Comparison of ENCODE assay signal across 19 cellular contexts in genomic region chr17:80691784-80692183, GRCh38.
"Had no signal": no experiment of that assay in that cellular context is flagged by ENCODE, and none has a peak within 500 bp of the region (broad histone marks: within the 10 kb centered on the region; RNA-seq: fewer than 3 reads in every experiment).

No MANE protein-coding gene starts in this region.

- DNase-seq: activated B cell treated with CpG ODN at 0.5 μM for 24 hours; activated CD4-positive, alpha-beta memory T cell treated with anti-CD3 and anti-CD28 coated beads for 36 hours; activated CD4-positive, alpha-beta T cell treated with anti-CD3 and anti-CD28 coated beads for 4 hours; activated effector memory CD4-positive, alpha-beta T cell treated with anti-CD3 and anti-CD28 coated beads, Interleukin-2, amount 50 U/mL, for 16 hours; activated naive CD4-positive, alpha-beta T cell treated with anti-CD3 and anti-CD28 coated beads, Interleukin-2, amount 10 ng/mL, durations not matched to agents 7 days and 5 days; activated naive CD8-positive, alpha-beta T cell treated with anti-CD3 and anti-CD28 coated beads, Interleukin-2, amount 50 U/mL, for 24 hours; activated T-cell treated with anti-CD3 and anti-CD28 coated beads, Interleukin-2, amount 50 U/mL, for 48 hours; body of pancreas; cortex of kidney; heart left ventricle; midbrain; natural killer cell; ovary; spleen; stimulated activated CD4-positive, alpha-beta T cell treated with anti-CD3 and anti-CD28 coated beads, Interleukin-4, amount 100 ng/mL, for 1 hour; stimulated activated naive CD4-positive, alpha-beta T cell; T-helper 9 cell had no signal

- H3K9me3 Mint-ChIP-seq: activated B cell treated with CpG ODN at 0.5 μM for 24 hours; activated CD4-positive, alpha-beta memory T cell treated with anti-CD3 and anti-CD28 coated beads for 36 hours; activated naive CD4-positive, alpha-beta T cell treated with anti-CD3 and anti-CD28 coated beads, Interleukin-2, amount 10 ng/mL, durations not matched to agents 7 days and 5 days; activated naive CD8-positive, alpha-beta T cell treated with anti-CD3 and anti-CD28 coated beads, Interleukin-2, amount 50 U/mL, for 24 hours; natural killer cell had no signal

- H3K27ac Mint-ChIP-seq: activated B cell treated with CpG ODN at 0.5 μM for 24 hours; activated CD4-positive, alpha-beta memory T cell treated with anti-CD3 and anti-CD28 coated beads for 36 hours; activated naive CD4-positive, alpha-beta T cell treated with anti-CD3 and anti-CD28 coated beads, Interleukin-2, amount 10 ng/mL, durations not matched to agents 7 days and 5 days; activated naive CD8-positive, alpha-beta T cell treated with anti-CD3 and anti-CD28 coated beads, Interleukin-2, amount 50 U/mL, for 24 hours; natural killer cell; type B pancreatic cell had no signal

- H3K36me3 Mint-ChIP-seq: activated CD4-positive, alpha-beta memory T cell treated with anti-CD3 and anti-CD28 coated beads for 36 hours; natural killer cell had no signal

- ATAC-seq: activated naive CD8-positive, alpha-beta T cell treated with anti-CD3 and anti-CD28 coated beads, Interleukin-2, amount 50 U/mL, for 24 hours; body of pancreas; gastroesophageal sphincter; heart left ventricle; natural killer cell had no signal

- H3K4me1 Mint-ChIP-seq: activated B cell treated with CpG ODN at 0.5 μM for 24 hours had no signal

- H3K27me3 Mint-ChIP-seq: activated B cell treated with CpG ODN at 0.5 μM for 24 hours; activated CD4-positive, alpha-beta memory T cell treated with anti-CD3 and anti-CD28 coated beads for 36 hours; activated naive CD4-positive, alpha-beta T cell treated with anti-CD3 and anti-CD28 coated beads, Interleukin-2, amount 10 ng/mL, durations not matched to agents 7 days and 5 days; activated naive CD8-positive, alpha-beta T cell treated with anti-CD3 and anti-CD28 coated beads, Interleukin-2, amount 50 U/mL, for 24 hours; type B pancreatic cell had no signal

- H3K4me3 Mint-ChIP-seq: activated B cell treated with CpG ODN at 0.5 μM for 24 hours; activated CD4-positive, alpha-beta memory T cell treated with anti-CD3 and anti-CD28 coated beads for 36 hours; activated naive CD4-positive, alpha-beta T cell treated with anti-CD3 and anti-CD28 coated beads, Interleukin-2, amount 10 ng/mL, durations not matched to agents 7 days and 5 days; activated naive CD8-positive, alpha-beta T cell treated with anti-CD3 and anti-CD28 coated beads, Interleukin-2, amount 50 U/mL, for 24 hours; natural killer cell; type B pancreatic cell had no signal
